8 cellular contexts compared by ENCODE assay signal in genomic region chr5:149546974-149547373, GRCh38. TPM values are rescaled to one million over a fixed set of nuclear protein-coding genes. Genes with fewer than 3 reads are reported as not detected.
DNase-seq lines count a peak whose midpoint lies in the region; ATAC-seq and TF ChIP-seq lines count a peak whose summit lies in the region.

No MANE protein-coding gene starts in this region.

- H3K27me3 ChIP-seq in esophagus (ENCODE audit: control insufficient read depth in 1 of 2, insufficient read depth in 2 of 2, low read length in 2 of 2) (no peaks in the 10 kb centered on the region), psoas muscle (ENCODE audit: insufficient read depth in 3 of 3, low read length in 2 of 3) (no peaks in the 10 kb centered on the region), spleen (replicated peaks in 1 of 7) (no peaks in the 10 kb centered on the region)

- no TSS peak for BruUV-seq in OCI-LY7 (replicated peaks; lab: Mats Ljungman, UMichigan)

- H3K9me3 ChIP-seq in OCI-LY7 (ENCODE audit: low read length) (no peaks in the 10 kb centered on the region), esophagus (ENCODE audit: control insufficient read depth in 2 of 2, insufficient read depth in 1 of 2, low read depth in 1 of 2, low read length in 1 of 2) (no peaks in the 10 kb centered on the region), psoas muscle (no peaks in the 10 kb centered on the region), spleen (no peaks in the 10 kb centered on the region)

- intact Hi-C loops in OCI-LY7 (cut with micrococcal nuclease; ENCODE audit: unreplicated experiment) (no loop called here), psoas muscle (cut with DNase I) (no loop called here), spleen (cut with DNase I; ENCODE audit: low total_unique reads) (no loop called here)

- H3K9me2 ChIP-seq in OCI-LY7 (ENCODE audit: insufficient read depth, low read length) = no peaks in the 10 kb centered on the region

- peaks cover 90% of the 10 kb centered on the region for H3K79me2 ChIP-seq in OCI-LY7 (ENCODE audit: insufficient read depth, low read depth, low read length)

- DNase-seq in DMS 273 (lab: John Stamatoyannopoulos, UW; ENCODE audit: unreplicated experiment) (peak; percentile 48), DMS 273 treated with DMSO at 0.1 percent for 48 hours (lab: John Stamatoyannopoulos, UW) (no peak), OCI-LY7 (ENCODE audit: low spot score) (no peak), psoas muscle (no peak), KG1 (lab: John Stamatoyannopoulos, UW) (no peak), spleen (no peak), NCI-H2171 treated with DMSO at 0.1 percent for 48 hours (lab: John Stamatoyannopoulos, UW) (no peak)

- ATAC-seq in psoas muscle = peak; percentile 2 to 46 (median 38)

- POLR2A ChIA-PET in OCI-LY7 (lab: Charles Lee) = interaction anchor here (0.6 to 1.1 kb wide), 3 partner anchors 14 to 38 kb away, joined by 3 to 5 read pairs (median 3); no protein-coding TSS in a partner anchor

- peaks cover 23% of the 10 kb centered on the region for H3K4me1 ChIP-seq in OCI-LY7 (ENCODE audit: insufficient read depth, low read length, poor library complexity, severe bottlenecking)
- peaks cover 0 to 9% of the 10 kb centered on the region in 2 donors for H3K4me1 ChIP-seq in esophagus (ENCODE audit: control insufficient read depth in 2 of 2, insufficient read depth in 2 of 2, low read length in 1 of 2)
- H3K4me1 ChIP-seq in psoas muscle = peaks cover 64% of the 10 kb centered on the region
- peaks cover 60 to 90% (median 75%) of the 10 kb centered on the region in 6 donors for H3K4me1 ChIP-seq in spleen

- H3K4me3 ChIP-seq in OCI-LY7 (ENCODE audit: low read depth, low read length, poor library complexity, severe bottlenecking) = peak overlapping the region; percentile 7
- no peak overlapping the region for H3K4me3 ChIP-seq in esophagus (ENCODE audit: low read depth in 1 of 2, low read length in 2 of 2)
- H3K4me3 ChIP-seq in psoas muscle = peak overlapping the region; percentile 91
- peak overlapping the region in 1 of 8 donors; percentile 12 for H3K4me3 ChIP-seq in spleen

- H2AFZ ChIP-seq in OCI-LY7 (ENCODE audit: low read length) = no peak overlapping the region

- H3K27ac ChIP-seq in OCI-LY7 (ENCODE audit: low read depth, low read length, poor library complexity, severe bottlenecking) (no peak overlapping the region), esophagus (ENCODE audit: low read depth in 2 of 2, low read length in 1 of 2) (peak overlapping the region; percentile 14 to 29), psoas muscle (peak overlapping the region; percentile 99), spleen (peak overlapping the region in 1 of 8 donors; percentile 0)

- peak overlapping the region; percentile 38; the same call in 1 of the 2 replicates for H3K4me2 ChIP-seq in OCI-LY7 (ENCODE audit: low read length)

- peaks cover 22% of the 10 kb centered on the region for H4K20me1 ChIP-seq in OCI-LY7 (ENCODE audit: insufficient read depth, low read length)

- no peak for TF ChIP-seq POLR2A in spleen (IDR thresholded peaks at IDR 0.05)

- H3K36me3 ChIP-seq in OCI-LY7 (ENCODE audit: insufficient read depth, low read length) = peaks cover 82% of the 10 kb centered on the region
- peaks cover 6 to 7% of the 10 kb centered on the region in 2 donors for H3K36me3 ChIP-seq in esophagus (ENCODE audit: control insufficient read depth in 2 of 2, insufficient read depth in 2 of 2, low read length in 1 of 2)
- peaks cover 4 to 62% of the 10 kb centered on the region in 2 donors for H3K36me3 ChIP-seq in psoas muscle (ENCODE audit: insufficient read depth in 1 of 2, low read depth in 1 of 2)
- peaks cover 0 to 74% (median 28%) of the 10 kb centered on the region in 6 donors for H3K36me3 ChIP-seq in spleen

- CTCF ChIA-PET in OCI-LY7 (lab: Charles Lee; ENCODE audit: unreplicated experiment) = no interaction called here

- TF ChIP-seq CTCF in OCI-LY7 (conservative IDR thresholded peaks at IDR 0.05; ENCODE audit: low read length) (no peak), psoas muscle (IDR thresholded peaks at IDR 0.05) (no peak), spleen (IDR thresholded peaks at IDR 0.05 in 8 of 11, conservative IDR thresholded peaks at IDR 0.05 in 3 of 11) (no peak)

RNA-seq across cellular contexts. Expression of gene CSNK1A1, which starts 4.3 kb away (rescaled TPM):
- 161 and 176 TPM in 2 replicates for total RNA-seq in OCI-LY7 (2014; rRNA removed; shearing (Covaris generic))
- 187 and 189 TPM in 2 replicates for total RNA-seq in OCI-LY7 (2022)
- 10 to 100 TPM; 81.1 to 91.8 TPM for polyA plus RNA-seq in esophagus
- total RNA-seq in psoas muscle = 100 to 1,000 TPM; 139 to 394 (median 224) TPM
- 100 to 1,000 TPM in 2 of 3 donors, 10 to 100 TPM in 1; 73.6 to 201 (median 142) TPM for polyA plus RNA-seq in psoas muscle
- total RNA-seq in spleen = 100 to 1,000 TPM; 165 to 223 (median 196) TPM
- polyA plus RNA-seq in spleen = 10 to 100 TPM; 31.9 to 64.7 (median 43.4) TPM

RNA-seq across cellular contexts. Expression of gene ARHGEF37, which starts 34.3 kb away (rescaled TPM):
- total RNA-seq in OCI-LY7 (2014; rRNA removed; shearing (Covaris generic)) = not detected in 2 replicates
- total RNA-seq in OCI-LY7 (2022) (1.4 and 1.7 TPM in 2 replicates), psoas muscle (10 to 100 TPM in 3 of 4 donors, 1 to 10 TPM in 1; 9.0 to 29.3 (median 18.7) TPM), spleen (1 to 10 TPM in 6 of 7 donors, under 1 TPM in 1; 0.77 to 3.5 (median 1.4) TPM)
- polyA plus RNA-seq in esophagus (10 to 100 TPM; 10.6 to 11.6 TPM), psoas muscle (10 to 100 TPM in 2 of 3 donors, 1 to 10 TPM in 1; 2.3 to 13.4 (median 13.0) TPM), spleen (1 to 10 TPM in 1 of 3 donors, under 1 TPM in 2; 0.99 to 1.3 (median 1.00) TPM)

Comparison
In these comparisons a context has a peak if more than half of its experiments do, and no peak if none do; other contexts are left out.
1. H3K4me3 ChIP-seq: peak in OCI-LY7 (single experiment) and psoas muscle (single experiment); none in esophagus (0 of 2).